ENCODE assay signal across 8 cellular contexts in genomic region chr6:47476794-47477496, GRCh38. TPM values are rescaled to one million over a fixed set of nuclear protein-coding genes. Genes with fewer than 3 reads are reported as not detected.
DNase-seq lines count a peak whose midpoint lies in the region; ATAC-seq, FAIRE-seq and TF ChIP-seq lines count a peak whose summit lies in the region.

No MANE protein-coding gene starts in this region.

- H3K4me3 ChIP-seq in heart left ventricle (peak overlapping the region; percentile 66 to 95 (median 86)), iPS DF 6.9 (ENCODE audit: low read length) (peak overlapping the region; percentile 96), small intestine (ENCODE audit: low read depth in 1 of 2, low read length in 2 of 2) (peak overlapping the region; percentile 90 to 96)

- no peaks in the 10 kb centered on the region for H3K27me3 Mint-ChIP-seq in activated CD8-positive, alpha-beta T cell treated with anti-CD3 and anti-CD28 coated beads for 36 hours

- no peaks in the 10 kb centered on the region for H3K27me3 ChIP-seq in heart left ventricle
- H3K27me3 ChIP-seq in iPS DF 6.9 (ENCODE audit: control insufficient read depth, insufficient read depth, low read length) = no peaks in the 10 kb centered on the region
- H3K27me3 ChIP-seq in small intestine (ENCODE audit: control insufficient read depth in 2 of 2, insufficient read depth in 2 of 2, low read length in 2 of 2) = no peaks in the 10 kb centered on the region

- no peak for ATAC-seq in heart left ventricle
- no peak for ATAC-seq in Right ventricle myocardium inferior
- no peak for ATAC-seq in activated CD8-positive, alpha-beta T cell treated with anti-CD3 and anti-CD28 coated beads for 36 hours
- ATAC-seq in GM19023 (IDR thresholded peaks at IDR 0.05; ENCODE audit: unreplicated experiment) = no peak

- no peak for TF ChIP-seq POLR2A in heart left ventricle (IDR thresholded peaks at IDR 0.05)

- peaks cover 2% of the 10 kb centered on the region for H3K36me3 Mint-ChIP-seq in activated CD8-positive, alpha-beta T cell treated with anti-CD3 and anti-CD28 coated beads for 36 hours (ENCODE audit: low read depth)

- peak overlapping the region; percentile 96 for H3K27ac Mint-ChIP-seq in activated CD8-positive, alpha-beta T cell treated with anti-CD3 and anti-CD28 coated beads for 36 hours

- H3K4me1 ChIP-seq in heart left ventricle (peaks cover 0 to 31% (median 16%) of the 10 kb centered on the region in 12 donors), iPS DF 6.9 (ENCODE audit: control insufficient read depth, insufficient read depth, low read length) (peaks cover 2% of the 10 kb centered on the region; the same call in 1 of the 2 replicates), small intestine (ENCODE audit: control insufficient read depth in 2 of 2, insufficient read depth in 1 of 2, low read depth in 1 of 2, low read length in 1 of 2) (peaks cover 0 to 2% of the 10 kb centered on the region in 2 donors)

- DNase-seq in heart left ventricle = no peak
- DNase-seq in Right ventricle myocardium inferior (ENCODE audit: missing footprints) = no peak
- no peak for DNase-seq in activated CD8-positive, alpha-beta T cell treated with anti-CD3 and anti-CD28 coated beads for 36 hours
- no peak for DNase-seq in iPS DF 6.9 (ENCODE audit: low read depth, low spot score)
- DNase-seq in small intestine = no peak
- DNase-seq in SIG-M5 treated with dmso at 0.1 percent for 504 hours (lab: John Stamatoyannopoulos, UW; ENCODE audit: unreplicated experiment) = no peak
- DNase-seq in iPS-NIHi11 (ENCODE audit: low spot score) = no peak

- TF ChIP-seq CTCF in heart left ventricle (IDR thresholded peaks at IDR 0.05) = no peak
- TF ChIP-seq CTCF in activated CD8-positive, alpha-beta T cell treated with anti-CD3 and anti-CD28 coated beads for 36 hours (IDR thresholded peaks at IDR 0.05) = no peak

- intact Hi-C loops in heart left ventricle (cut with DNase I) (loop anchor here in 6 of 10 donors (5.0 to 10.0 kb wide), 6 partner anchors 55 to 130 kb away; no protein-coding TSS in a partner anchor), Right ventricle myocardium inferior (cut with DNase I) (loop anchor here (2.0 to 5.0 kb wide), 4 partner anchors 22 to 125 kb away; no protein-coding TSS in a partner anchor)
- intact Hi-C loops in activated CD8-positive, alpha-beta T cell treated with anti-CD3 and anti-CD28 coated beads for 36 hours (cut with micrococcal nuclease) = no loop called here

- H3K9me3 Mint-ChIP-seq in activated CD8-positive, alpha-beta T cell treated with anti-CD3 and anti-CD28 coated beads for 36 hours = no peaks in the 10 kb centered on the region

- H3K36me3 ChIP-seq in heart left ventricle (no peaks in the 10 kb centered on the region), iPS DF 6.9 (ENCODE audit: control insufficient read depth, insufficient read depth, low read length) (no peaks in the 10 kb centered on the region), small intestine (ENCODE audit: control insufficient read depth in 2 of 2, insufficient read depth in 2 of 2, low read length in 2 of 2) (no peaks in the 10 kb centered on the region)

- H3K9me3 ChIP-seq in heart left ventricle (no peaks in the 10 kb centered on the region), iPS DF 6.9 (ENCODE audit: control insufficient read depth, insufficient read depth, low read length) (no peaks in the 10 kb centered on the region), small intestine (ENCODE audit: control insufficient read depth, low read depth) (no peaks in the 10 kb centered on the region)

- H3K27ac ChIP-seq in heart left ventricle (peak overlapping the region; percentile 87 to 98 (median 94)), iPS DF 6.9 (ENCODE audit: low read length) (no peak overlapping the region), small intestine (ENCODE audit: low read depth in 1 of 2, low read length in 1 of 2) (peak overlapping the region; percentile 97 to 98)

- WGBS in heart left ventricle, 4 donors = 11 to 14% (median 12%) methylated on average over 21 of the region's 21 CpGs
- no CpG with 5 or more reads among the region's 21 CpGs for WGBS in iPS DF 6.9 (ENCODE audit: insufficient coverage, insufficient read length)
- 3 to 9% (median 7%) methylated on average over 21 of the region's 21 CpGs for WGBS in small intestine, 3 donors

- peak overlapping the region; percentile 100 for H3K4me3 Mint-ChIP-seq in activated CD8-positive, alpha-beta T cell treated with anti-CD3 and anti-CD28 coated beads for 36 hours

- CTCF ChIA-PET in activated CD8-positive, alpha-beta T cell treated with anti-CD3 and anti-CD28 coated beads for 36 hours (lab: Charles Lee) = interaction anchor here (0.8 kb wide), 1 partner anchor 154 kb away, joined by 4 read pairs; no protein-coding TSS in a partner anchor

- H3K4me1 Mint-ChIP-seq in activated CD8-positive, alpha-beta T cell treated with anti-CD3 and anti-CD28 coated beads for 36 hours (ENCODE audit: low read depth) = peaks cover 27% of the 10 kb centered on the region

- no peak for FAIRE-seq in small intestine (lab: Jason Lieb, UNC)

- POLR2A ChIA-PET in activated CD8-positive, alpha-beta T cell treated with anti-CD3 and anti-CD28 coated beads for 36 hours (lab: Charles Lee) = interaction anchor here (0.8 to 2.1 kb wide), 7 partner anchors 11 to 257 kb away, joined by 3 to 12 read pairs (median 6); no protein-coding TSS in a partner anchor

RNA-seq across cellular contexts. Expression of gene CD2AP, which starts 0.6 kb away (rescaled TPM):
- 10 to 100 TPM in 8 of 9 donors, 1 to 10 TPM in 1; 9.7 to 18.0 (median 13.7) TPM for total RNA-seq in heart left ventricle
- polyA plus RNA-seq in heart left ventricle = 10 to 100 TPM in 1 of 2 donors, 1 to 10 TPM in 1; 6.4 to 10.5 TPM
- 10.0 TPM for total RNA-seq in Right ventricle myocardium inferior
- total RNA-seq in activated CD8-positive, alpha-beta T cell treated with anti-CD3 and anti-CD28 coated beads for 36 hours = 10 to 100 TPM; 28.3 to 29.2 TPM
- 10 to 100 TPM; 24.4 to 68.7 (median 59.4) TPM for polyA plus RNA-seq in small intestine
